ENCODE assay signal across 10 cellular contexts in the genomic region with DNA sequence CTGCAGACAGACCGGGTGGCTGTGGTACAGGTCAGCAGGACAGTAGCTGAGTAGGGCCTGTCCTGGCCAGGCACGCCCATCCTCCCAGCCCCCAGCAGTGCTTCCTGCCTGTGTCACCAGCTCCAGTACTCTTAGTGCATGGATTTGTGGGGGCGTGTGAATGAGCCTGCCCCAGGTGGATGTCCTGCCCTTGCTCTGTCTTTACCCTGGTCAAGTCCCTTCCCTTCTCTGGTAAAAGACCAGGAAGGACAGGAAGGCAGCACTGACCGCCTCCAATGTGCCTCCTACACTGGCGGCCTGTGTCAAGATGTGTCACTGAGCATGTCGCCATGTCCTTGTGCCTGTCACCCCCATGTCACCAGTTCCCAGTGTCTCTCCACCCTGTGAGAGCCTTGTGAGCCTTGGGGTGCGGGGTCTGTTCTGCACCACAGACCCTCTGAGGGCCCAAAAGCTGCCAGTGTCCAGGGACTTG. TPM values are rescaled to one million over a fixed set of nuclear protein-coding genes. Genes with fewer than 3 reads are reported as not detected.
DNase-seq lines count a peak whose midpoint lies in the region; ATAC-seq, FAIRE-seq and TF ChIP-seq lines count a peak whose summit lies in the region.
"Had no signal": no experiment of that assay in that cellular context is flagged by ENCODE, and none has a peak within 500 bp of the region (broad histone marks: within the 10 kb centered on the region; RNA-seq: fewer than 3 reads in every experiment).

No MANE protein-coding gene starts in this region.

- no peak for ATAC-seq in naive thymus-derived CD8-positive, alpha-beta T cell

- DNase-seq in ascending aorta (ENCODE audit: low spot score in 2 of 2) (no peak), kidney (peak; percentile 59), testis (no peak), NCI-H1930 (lab: John Stamatoyannopoulos, UW) (no peak), SKM-1 (lab: John Stamatoyannopoulos, UW; ENCODE audit: unreplicated experiment) (no peak), NCI-H345 (lab: John Stamatoyannopoulos, UW) (no peak)
- DNase-seq in naive thymus-derived CD8-positive, alpha-beta T cell, result no peak
- DNase-seq: NCI-H446 treated with DMSO at 0.1 percent for 48 hours had no signal

- intact Hi-C loops in ascending aorta (cut with DNase I), result loop anchor here (10.0 kb wide), 1 partner anchor 330 kb away; no protein-coding TSS in a partner anchor
- intact Hi-C loops in kidney (cut with DNase I), result no loop called here
- intact Hi-C loops in testis (cut with DNase I; ENCODE audit: low total_unique reads), result no loop called here

- H3K27me3 ChIP-seq in ascending aorta (no peaks in the 10 kb centered on the region), testis (no peaks in the 10 kb centered on the region)

- H3K4me3 Mint-ChIP-seq in naive thymus-derived CD8-positive, alpha-beta T cell, result no peak overlapping the region

- H3K9me3 Mint-ChIP-seq in naive thymus-derived CD8-positive, alpha-beta T cell, result no peaks in the 10 kb centered on the region

- H3K9me3 ChIP-seq in HEK293 (ENCODE audit: control insufficient read depth, insufficient read depth, low read depth, low read length) (no peaks in the 10 kb centered on the region), ascending aorta (no peaks in the 10 kb centered on the region), kidney (ENCODE audit: control insufficient read depth in 1 of 2, low read length in 2 of 2) (no peaks in the 10 kb centered on the region), testis (no peaks in the 10 kb centered on the region)

- CTCF ChIA-PET in HEK293 (lab: Yijun Ruan, JAX), result interaction anchor here (0.7 to 1.2 kb wide), 2 partner anchors 10 to 143 kb away, joined by 3 to 4 read pairs; no protein-coding TSS in a partner anchor

- H3K27ac Mint-ChIP-seq in naive thymus-derived CD8-positive, alpha-beta T cell, result no peak overlapping the region

- H3K27ac ChIP-seq in HEK293 (ENCODE audit: extremely low read depth, low read depth, low read length) (no peak overlapping the region), ascending aorta (peak overlapping the region; percentile 90 to 100), kidney (ENCODE audit: low read depth in 2 of 2, low read length in 2 of 2) (peak overlapping the region; percentile 68 to 91), testis (peak overlapping the region; percentile 90 to 93)

- peaks cover 0 to 19% of the 10 kb centered on the region in 2 experiments; a peak in 1 of 3 replicates for H3K36me3 ChIP-seq in HEK293 (ENCODE audit: control insufficient read depth in 2 of 2, insufficient read depth in 1 of 2, low read length in 2 of 2)
- peaks cover 34 to 37% of the 10 kb centered on the region in 2 donors for H3K36me3 ChIP-seq in ascending aorta
- H3K36me3 ChIP-seq in kidney (ENCODE audit: control insufficient read depth in 1 of 2, insufficient read depth in 2 of 2, low read length in 2 of 2), result no peaks in the 10 kb centered on the region
- no peaks in the 10 kb centered on the region for H3K36me3 ChIP-seq in testis (ENCODE audit: low read depth, missing control alignments)

- no peaks in the 10 kb centered on the region for H3K36me3 Mint-ChIP-seq in naive thymus-derived CD8-positive, alpha-beta T cell

- peak overlapping the region in 1 of 2 donors; percentile 53 for H3K9ac ChIP-seq in kidney (ENCODE audit: low read length in 2 of 2)

- no peak overlapping the region for H3K4me3 ChIP-seq in HEK293 (ENCODE audit: low read depth, low read length)
- no peak overlapping the region for H3K4me3 ChIP-seq in ascending aorta
- H3K4me3 ChIP-seq in kidney (ENCODE audit: low read length in 2 of 2), result no peak overlapping the region
- H3K4me3 ChIP-seq in testis, result no peak overlapping the region

- TF ChIP-seq POLR2A in testis (IDR thresholded peaks at IDR 0.05), result no peak

- TF ChIP-seq CTCF in HEK293 (tag by site-specific recombination; IDR thresholded peaks at IDR 0.05) (no peak), ascending aorta (IDR thresholded peaks at IDR 0.05) (no peak), kidney (IDR thresholded peaks at IDR 0.05; ENCODE audit: borderline replicate concordance, extremely low read depth, insufficient read depth) (no peak), testis (IDR thresholded peaks at IDR 0.05) (no peak)

- no peaks in the 10 kb centered on the region for H3K27me3 Mint-ChIP-seq in naive thymus-derived CD8-positive, alpha-beta T cell

- H3K4me1 Mint-ChIP-seq in naive thymus-derived CD8-positive, alpha-beta T cell, result peaks cover 0 to 4% (median 1%) of the 10 kb centered on the region in 4 donors

- WGBS in testis, 2 donors, result 71 to 81% methylated on average over 3 to 7 of the region's 7 CpGs

- FAIRE-seq in kidney (lab: Jason Lieb, UNC), result no peak
- FAIRE-seq: GM19239 had no signal

- POLR2A ChIA-PET in HEK293 (lab: Yijun Ruan, JAX), result interaction anchor here (3.7 to 15.4 kb wide), 2 partner anchors 11 to 13 kb away, joined by 20 to 198 read pairs; a partner anchor contains a TSS
- POLR2A ChIA-PET in naive thymus-derived CD8-positive, alpha-beta T cell (lab: Charles Lee), result no interaction called here

- H3K4me1 ChIP-seq in HEK293 (ENCODE audit: control insufficient read depth, insufficient read depth, low read length) (peaks cover 6% of the 10 kb centered on the region), ascending aorta (peaks cover 30 to 51% of the 10 kb centered on the region in 2 donors), kidney (ENCODE audit: control insufficient read depth in 1 of 2, insufficient read depth in 1 of 2, low read depth in 1 of 2, low read length in 2 of 2) (peaks cover 19 to 21% of the 10 kb centered on the region in 2 donors), testis (peaks cover 43% of the 10 kb centered on the region)

TF ChIP-seq in HEK293, 187 proteins besides CTCF, POLR2A, EP300 and RAD21:
- TF ChIP-seq GLIS1 (tag by site-specific recombination; IDR thresholded peaks at IDR 0.05), result peak; percentile 6; the same call in 1 of the 2 replicates
- TF ChIP-seq ZFHX2 (tag by site-specific recombination; conservative IDR thresholded peaks at IDR 0.05), result peak; percentile 27; the same call in 1 of the 2 replicates
- no peak for TF ChIP-seq ZNF600 (tag by site-specific recombination; IDR thresholded peaks at IDR 0.05)
- peak; percentile 26; the same call in 1 of the 2 replicates for TF ChIP-seq SP2 (tag by site-specific recombination; IDR thresholded peaks at IDR 0.05)
- no peak for TF ChIP-seq ZNF830 (tag by site-specific recombination; IDR thresholded peaks at IDR 0.05; ENCODE audit: low read depth)
- peak; percentile 34; the same call in 1 of the 2 replicates for TF ChIP-seq EGR2 (tag by site-specific recombination; IDR thresholded peaks at IDR 0.05; ENCODE audit: low read depth)

RNA-seq across cellular contexts. Expression of a gene that starts 11.9 kb away (rescaled TPM):
- 19.8 TPM for total RNA-seq in ascending aorta
- total RNA-seq in kidney, result 18.0 TPM
- 11.3 TPM for polyA plus RNA-seq in kidney (ENCODE audit: insufficient read depth, low read depth, low replicate concordance)
- 10 to 100 TPM; 10.6 to 17.8 TPM for total RNA-seq in testis
- polyA plus RNA-seq in testis (ENCODE audit: insufficient read depth, low read depth, low replicate concordance), result 16.2 TPM
- under 1 TPM; 0.47 to 0.58 TPM for total RNA-seq in naive thymus-derived CD8-positive, alpha-beta T cell
- polyA plus RNA-seq in naive thymus-derived CD8-positive, alpha-beta T cell, result under 1 TPM; 0.05 to 0.16 (median 0.15) TPM

RNA-seq across cellular contexts. Expression of a gene that starts 16.8 kb away (rescaled TPM):
- total RNA-seq in ascending aorta, result 643 TPM
- total RNA-seq in kidney, result 1,159 TPM
- polyA plus RNA-seq in kidney (ENCODE audit: insufficient read depth, low read depth, low replicate concordance), result 1,291 TPM
- total RNA-seq in testis, result 100 to 1,000 TPM; 305 to 538 TPM
- polyA plus RNA-seq in testis (ENCODE audit: insufficient read depth, low read depth, low replicate concordance), result 768 TPM
- 1,000 to 10,000 TPM; 2,013 to 2,044 TPM for total RNA-seq in naive thymus-derived CD8-positive, alpha-beta T cell
- 1,000 to 10,000 TPM; 1,376 to 1,445 (median 1,413) TPM for polyA plus RNA-seq in naive thymus-derived CD8-positive, alpha-beta T cell

RNA-seq across cellular contexts. Expression of a gene that starts 27.7 kb away (rescaled TPM):
- not detected for total RNA-seq in ascending aorta
- not detected for total RNA-seq in kidney
- not detected for polyA plus RNA-seq in kidney (ENCODE audit: insufficient read depth, low read depth, low replicate concordance)
- 1 to 10 TPM in 1 of 2 donors, under 1 TPM in 1; 0.87 to 2.4 TPM for total RNA-seq in testis
- 0.53 TPM for polyA plus RNA-seq in testis (ENCODE audit: insufficient read depth, low read depth, low replicate concordance)
- total RNA-seq in naive thymus-derived CD8-positive, alpha-beta T cell, result not detected
- not detected for polyA plus RNA-seq in naive thymus-derived CD8-positive, alpha-beta T cell

RNA-seq across cellular contexts. Expression of a gene that starts 32.8 kb away (rescaled TPM):
- 0.32 TPM for total RNA-seq in ascending aorta
- 2.7 TPM for total RNA-seq in kidney
- polyA plus RNA-seq in kidney (ENCODE audit: insufficient read depth, low read depth, low replicate concordance), result 1.2 TPM
- 10 to 100 TPM; 14.1 to 15.0 TPM for total RNA-seq in testis
- 18.0 TPM for polyA plus RNA-seq in testis (ENCODE audit: insufficient read depth, low read depth, low replicate concordance)
- 1 to 10 TPM; 9.0 to 9.3 TPM for total RNA-seq in naive thymus-derived CD8-positive, alpha-beta T cell
- polyA plus RNA-seq in naive thymus-derived CD8-positive, alpha-beta T cell, result 1 to 10 TPM; 3.2 to 5.5 (median 3.3) TPM

Comparison
In these comparisons a context has a peak if more than half of its experiments do, and no peak if none do; other contexts are left out.
1. RNA of a gene that starts 11.9 kb away (total RNA-seq): 19.8 TPM in ascending aorta (single experiment), 18.0 TPM in kidney (single experiment) and 10.6 to 17.8 TPM in testis; 0.47 to 0.58 TPM in naive thymus-derived CD8-positive, alpha-beta T cell; every median in the first group is over 4 times any median in the second.